ENCODE assay signal across 12 cellular contexts in the genomic region with DNA sequence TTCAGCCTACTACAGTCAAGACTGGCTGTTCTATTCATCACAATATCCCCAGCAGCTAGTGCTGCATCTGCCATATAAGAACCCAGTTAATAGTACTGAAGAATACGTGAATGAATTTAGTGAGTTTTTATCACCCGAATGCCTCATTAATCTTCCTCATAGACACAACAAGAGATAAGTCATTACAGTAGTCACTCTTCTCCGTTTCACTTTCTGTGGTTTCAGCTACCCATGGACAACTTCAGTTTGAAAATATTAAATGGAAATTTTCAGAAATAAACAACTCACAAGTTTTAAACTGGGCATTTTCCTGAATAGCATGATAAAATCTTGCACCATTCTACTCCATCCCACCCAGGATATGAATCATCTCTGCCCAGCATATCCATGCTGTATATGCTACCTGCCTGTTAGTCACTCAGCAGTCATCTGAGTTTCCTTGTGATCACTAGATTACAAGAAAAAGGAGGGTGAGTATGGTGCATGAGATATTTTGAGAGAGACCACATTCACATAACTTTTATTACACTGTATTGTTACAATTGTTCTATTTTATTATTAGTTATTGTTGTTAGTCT.
DNase-seq lines count a peak whose midpoint lies in the region; ATAC-seq and TF ChIP-seq lines count a peak whose summit lies in the region.
"Had no signal": no experiment of that assay in that cellular context is flagged by ENCODE, and none has a peak within 500 bp of the region (broad histone marks: within the 10 kb centered on the region; RNA-seq: fewer than 3 reads in every experiment).

No MANE protein-coding gene starts in this region.

- H3K14ac ChIP-seq in mesenchymal stem cell (ENCODE audit: low read length in 2 of 2), result no peak overlapping the region

- no peak for TF ChIP-seq RAD21 in SK-N-SH (IDR thresholded peaks at IDR 0.05; ENCODE audit: low read length)

- in situ Hi-C loops in KBM-7 (cut with MboI; ENCODE audit: low pct_unique_long_range_greater_than_20kb, low sequenced_read_pairs), result no loop called here

- no peak overlapping the region for H3K4me3 Mint-ChIP-seq in naive thymus-derived CD4-positive, alpha-beta T cell
- H3K4me3 Mint-ChIP-seq: T-helper 2 cell treated with Interferon-gamma antibody and Interleukin-4, amounts not matched to agents 5 μg/mL and 100 μg/mL, for 36 hours had no signal

- H3K36me3 ChIP-seq in SK-N-SH (replicated peaks in 1 of 2; ENCODE audit: control insufficient read depth in 1 of 2, insufficient read depth in 2 of 2, low read length in 1 of 2) (no peaks in the 10 kb centered on the region), mesenchymal stem cell (ENCODE audit: control insufficient read depth in 1 of 2, insufficient read depth in 2 of 2, low read depth in 1 of 2, low read length in 2 of 2) (no peaks in the 10 kb centered on the region), Karpas-422 (ENCODE audit: insufficient read depth, low read length) (no peaks in the 10 kb centered on the region)
- no peaks in the 10 kb centered on the region for H3K36me3 ChIP-seq in naive thymus-derived CD4-positive, alpha-beta T cell (ENCODE audit: control insufficient read depth in 2 of 3, insufficient read depth in 3 of 3, low read length in 3 of 3)
- H3K36me3 ChIP-seq: gastrocnemius medialis had no signal

- H3K4me1 Mint-ChIP-seq in naive thymus-derived CD4-positive, alpha-beta T cell, result no peaks in the 10 kb centered on the region

- H3K27ac Mint-ChIP-seq in naive thymus-derived CD4-positive, alpha-beta T cell, result no peak overlapping the region
- H3K27ac Mint-ChIP-seq: activated T-helper 2 cell treated with anti-CD3 and anti-CD28 coated beads, Interferon-gamma antibody, Interleukin-2, Interleukin-4, amounts not matched to agents 10 μg/mL and 5 μg/mL and 100 μg/mL, durations not matched to agents 14 hours and 24 hours and 36 hours; T-helper 2 cell treated with Interferon-gamma antibody and Interleukin-4, amounts not matched to agents 5 μg/mL and 100 μg/mL, for 36 hours had no signal

- no peak overlapping the region for H2BK120ac ChIP-seq in mesenchymal stem cell (ENCODE audit: low read depth, low read length)

- H3K4ac ChIP-seq in mesenchymal stem cell (ENCODE audit: low read depth in 1 of 2, low read length in 2 of 2), result no peak overlapping the region

- CTCF ChIA-PET in SK-N-SH (lab: Yijun Ruan, JAX), result no interaction called here
- CTCF ChIA-PET in naive thymus-derived CD4-positive, alpha-beta T cell (lab: Charles Lee), result no interaction called here

- H2BK5ac ChIP-seq in mesenchymal stem cell (ENCODE audit: low read depth, low read length, poor library complexity, severe bottlenecking), result no peak overlapping the region

- H3K27me3 ChIP-seq in SK-N-SH (ENCODE audit: insufficient read depth) (no peaks in the 10 kb centered on the region), mesenchymal stem cell (ENCODE audit: control insufficient read depth in 1 of 2, insufficient read depth in 1 of 2, low read length in 2 of 2) (no peaks in the 10 kb centered on the region), Karpas-422 (ENCODE audit: low read length) (no peaks in the 10 kb centered on the region)
- H3K27me3 ChIP-seq in naive thymus-derived CD4-positive, alpha-beta T cell (ENCODE audit: control insufficient read depth in 2 of 2, insufficient read depth in 2 of 2, low read length in 2 of 2), result no peaks in the 10 kb centered on the region
- H3K27me3 ChIP-seq: gastrocnemius medialis had no signal

- H4K91ac ChIP-seq in mesenchymal stem cell (ENCODE audit: low read length), result no peak overlapping the region

- H2AFZ ChIP-seq in SK-N-SH (ENCODE audit: low read depth), result peak overlapping the region; percentile 39
- H2AFZ ChIP-seq in mesenchymal stem cell (ENCODE audit: low read depth, low read length), result no peak overlapping the region
- no peak overlapping the region for H2AFZ ChIP-seq in Karpas-422 (ENCODE audit: low read length)

- H3K4me3 ChIP-seq in SK-N-SH (ENCODE audit: low read depth in 2 of 2, low read length in 1 of 2), result no peak overlapping the region
- no peak overlapping the region for H3K4me3 ChIP-seq in mesenchymal stem cell (ENCODE audit: insufficient read depth in 1 of 2, low read depth in 1 of 2, low read length in 2 of 2)
- H3K4me3 ChIP-seq in Karpas-422 (ENCODE audit: low read length), result no peak overlapping the region
- no peak overlapping the region for H3K4me3 ChIP-seq in naive thymus-derived CD4-positive, alpha-beta T cell (ENCODE audit: low read length)
- H3K4me3 ChIP-seq: gastrocnemius medialis had no signal

- peak; percentile 71 for ATAC-seq in GM18858 (IDR thresholded peaks at IDR 0.05; ENCODE audit: unreplicated experiment)
- peak; percentile 70 for ATAC-seq in HG02938 (IDR thresholded peaks at IDR 0.05; ENCODE audit: unreplicated experiment)
- no peak for ATAC-seq in naive thymus-derived CD4-positive, alpha-beta T cell
- ATAC-seq: gastrocnemius medialis had no signal

- no peak for TF ChIP-seq CTCF in SK-N-SH (IDR thresholded peaks at IDR 0.05)

- POLR2A ChIA-PET in SK-N-SH (lab: Yijun Ruan, JAX), result no interaction called here
- POLR2A ChIA-PET in naive thymus-derived CD4-positive, alpha-beta T cell (lab: Charles Lee), result no interaction called here

- 16% methylated on average over 3 of the region's 3 CpGs for WGBS in SK-N-SH (ENCODE audit: low lambda C conversion rate)
- WGBS in mesenchymal stem cell, result 44% methylated on average over 3 of the region's 3 CpGs

- DNase-seq in SK-N-SH (no peak), mesenchymal stem cell (peak; percentile 22), Karpas-422 (no peak), KBM-7 (no peak)
- no peak for DNase-seq in stimulated activated naive CD4-positive, alpha-beta T cell (lab: John Stamatoyannopoulos, UW)
- no peak for DNase-seq in naive thymus-derived CD4-positive, alpha-beta T cell
- DNase-seq: gastrocnemius medialis, NCI-H2029 had no signal

- H3K79me1 ChIP-seq in mesenchymal stem cell (replicated peaks; ENCODE audit: low read length, poor library complexity, severe bottlenecking), result no peaks in the 10 kb centered on the region

- intact Hi-C loops in naive thymus-derived CD4-positive, alpha-beta T cell (cut with micrococcal nuclease), result no loop called here

- H3F3A ChIP-seq in SK-N-SH (replicated peaks; ENCODE audit: insufficient read depth), result peaks cover 4% of the 10 kb centered on the region

- peak in 1 of 2 experiments; percentile 35; a peak in 1 of 4 replicates for TF ChIP-seq EP300 in SK-N-SH (IDR thresholded peaks at IDR 0.05; ENCODE audit: borderline replicate concordance in 1 of 2, low read depth in 1 of 2, low read length in 1 of 2)

- H3K27ac ChIP-seq in SK-N-SH (ENCODE audit: low read depth in 2 of 2, low read length in 1 of 2) (peak overlapping the region in 1 of 2 experiments; percentile 23; a peak in 1 of 4 replicates), mesenchymal stem cell (ENCODE audit: low read length, poor library complexity, severe bottlenecking) (no peak overlapping the region), Karpas-422 (ENCODE audit: low read length) (no peak overlapping the region)
- no peak overlapping the region for H3K27ac ChIP-seq in naive thymus-derived CD4-positive, alpha-beta T cell (ENCODE audit: low read depth, low read length)
- H3K27ac ChIP-seq: gastrocnemius medialis had no signal

- H3K4me2 ChIP-seq in SK-N-SH (peak overlapping the region; percentile 26; the same call in 1 of the 2 replicates), mesenchymal stem cell (ENCODE audit: low read length, poor library complexity, severe bottlenecking) (no peak overlapping the region), Karpas-422 (ENCODE audit: low read depth, low read length, poor library complexity, severe bottlenecking) (no peak overlapping the region)

- no peak overlapping the region for H3K23ac ChIP-seq in mesenchymal stem cell (ENCODE audit: low read length in 2 of 2)

- no peaks in the 10 kb centered on the region for H3K9me3 ChIP-seq in SK-N-SH
- no peaks in the 10 kb centered on the region for H3K9me3 ChIP-seq in mesenchymal stem cell (ENCODE audit: control insufficient read depth, low read length)
- H3K9me3 ChIP-seq in Karpas-422 (ENCODE audit: low read length), result no peaks in the 10 kb centered on the region
- no peaks in the 10 kb centered on the region for H3K9me3 ChIP-seq in naive thymus-derived CD4-positive, alpha-beta T cell (ENCODE audit: control insufficient read depth in 2 of 3, low read length in 3 of 3)
- H3K9me3 ChIP-seq: gastrocnemius medialis had no signal

- no peaks in the 10 kb centered on the region for H3K36me3 Mint-ChIP-seq in naive thymus-derived CD4-positive, alpha-beta T cell

- peaks cover 0 to 20% (median 4%) of the 10 kb centered on the region in 11 donors for H3K9me3 Mint-ChIP-seq in naive thymus-derived CD4-positive, alpha-beta T cell
- H3K9me3 Mint-ChIP-seq: T-helper 2 cell treated with Interferon-gamma antibody and Interleukin-4, amounts not matched to agents 5 μg/mL and 100 μg/mL, for 36 hours had no signal

- H2BK12ac ChIP-seq in mesenchymal stem cell (ENCODE audit: low read length in 2 of 2), result no peak overlapping the region

- H4K20me1 ChIP-seq in SK-N-SH (ENCODE audit: insufficient read depth) (no peaks in the 10 kb centered on the region), Karpas-422 (ENCODE audit: insufficient read depth, low read depth, low read length) (no peaks in the 10 kb centered on the region)

- H3K9ac ChIP-seq in SK-N-SH, result no peak overlapping the region
- no peak overlapping the region for H3K9ac ChIP-seq in mesenchymal stem cell (ENCODE audit: low read length)
- H3K9ac ChIP-seq in Karpas-422 (ENCODE audit: low read length), result no peak overlapping the region

- H4K8ac ChIP-seq in mesenchymal stem cell (ENCODE audit: low read length), result no peak overlapping the region

- H3K18ac ChIP-seq in mesenchymal stem cell (ENCODE audit: low read depth in 1 of 2, low read length in 2 of 2), result no peak overlapping the region

- H3K79me2 ChIP-seq in SK-N-SH (ENCODE audit: insufficient read depth) (no peaks in the 10 kb centered on the region), Karpas-422 (ENCODE audit: low read length) (no peaks in the 10 kb centered on the region)

- H3K4me1 ChIP-seq in SK-N-SH (ENCODE audit: control insufficient read depth in 1 of 2, insufficient read depth in 2 of 2, low read depth in 1 of 2, low read length in 1 of 2) (no peaks in the 10 kb centered on the region), mesenchymal stem cell (ENCODE audit: control insufficient read depth, insufficient read depth, low read depth, low read length) (no peaks in the 10 kb centered on the region), Karpas-422 (ENCODE audit: low read length) (no peaks in the 10 kb centered on the region)
- no peaks in the 10 kb centered on the region for H3K4me1 ChIP-seq in naive thymus-derived CD4-positive, alpha-beta T cell (ENCODE audit: control insufficient read depth in 2 of 2, insufficient read depth in 2 of 2, low read length in 2 of 2)
- H3K4me1 ChIP-seq: gastrocnemius medialis had no signal

- H3K9me2 ChIP-seq in SK-N-SH (no peaks in the 10 kb centered on the region), Karpas-422 (replicated peaks; ENCODE audit: insufficient read depth, low read length) (0 out of 2 replicates have a peak, but pooled peaks cover 3% of the 10 kb centered on the region)

- peaks cover 0 to 15% (median 5%) of the 10 kb centered on the region in 5 donors for H3K27me3 Mint-ChIP-seq in naive thymus-derived CD4-positive, alpha-beta T cell

- no peak overlapping the region for H2BK15ac ChIP-seq in mesenchymal stem cell (ENCODE audit: low read depth, poor library complexity, severe bottlenecking)

- no peak overlapping the region for H2AK5ac ChIP-seq in mesenchymal stem cell (ENCODE audit: low read length, severe bottlenecking)
